In the genomic region with DNA sequence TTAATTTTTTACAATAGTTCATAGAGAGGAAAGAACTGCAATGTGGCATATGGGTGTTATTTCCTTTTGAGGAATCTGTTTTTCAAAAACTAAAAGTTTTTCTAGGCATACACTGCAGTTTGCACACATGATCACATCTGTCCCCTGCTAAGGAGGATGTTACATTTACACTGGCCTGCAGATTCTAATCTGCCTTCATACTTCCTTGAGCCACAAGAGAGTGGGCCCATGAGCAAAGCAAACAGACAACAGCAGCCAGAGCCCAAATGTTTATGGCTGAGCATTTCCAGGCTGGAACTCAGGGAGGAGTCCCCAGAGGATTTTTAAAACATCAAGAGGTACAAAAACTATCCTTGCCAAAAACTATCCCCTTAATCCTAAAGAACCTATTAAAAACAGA, we compare ENCODE assay signal across 1 cellular context.
TF ChIP-seq lines count a peak whose summit lies in the region.

No MANE protein-coding gene starts in this region.

TF ChIP-seq in SK-N-SH treated with all-trans-retinoic acid at 6 μM for 48 hours, 23 proteins besides CTCF, POLR2A, EP300 and RAD21 (continued from another document):
- TF ChIP-seq PATZ1 (CRISPR knock-in tag; IDR thresholded peaks at IDR 0.05; ENCODE audit: borderline replicate concordance) (no peak), TSHZ2 (CRISPR knock-in tag; IDR thresholded peaks at IDR 0.05) (no peak)
